ENCODE assay signal across 12 cellular contexts in the genomic region with DNA sequence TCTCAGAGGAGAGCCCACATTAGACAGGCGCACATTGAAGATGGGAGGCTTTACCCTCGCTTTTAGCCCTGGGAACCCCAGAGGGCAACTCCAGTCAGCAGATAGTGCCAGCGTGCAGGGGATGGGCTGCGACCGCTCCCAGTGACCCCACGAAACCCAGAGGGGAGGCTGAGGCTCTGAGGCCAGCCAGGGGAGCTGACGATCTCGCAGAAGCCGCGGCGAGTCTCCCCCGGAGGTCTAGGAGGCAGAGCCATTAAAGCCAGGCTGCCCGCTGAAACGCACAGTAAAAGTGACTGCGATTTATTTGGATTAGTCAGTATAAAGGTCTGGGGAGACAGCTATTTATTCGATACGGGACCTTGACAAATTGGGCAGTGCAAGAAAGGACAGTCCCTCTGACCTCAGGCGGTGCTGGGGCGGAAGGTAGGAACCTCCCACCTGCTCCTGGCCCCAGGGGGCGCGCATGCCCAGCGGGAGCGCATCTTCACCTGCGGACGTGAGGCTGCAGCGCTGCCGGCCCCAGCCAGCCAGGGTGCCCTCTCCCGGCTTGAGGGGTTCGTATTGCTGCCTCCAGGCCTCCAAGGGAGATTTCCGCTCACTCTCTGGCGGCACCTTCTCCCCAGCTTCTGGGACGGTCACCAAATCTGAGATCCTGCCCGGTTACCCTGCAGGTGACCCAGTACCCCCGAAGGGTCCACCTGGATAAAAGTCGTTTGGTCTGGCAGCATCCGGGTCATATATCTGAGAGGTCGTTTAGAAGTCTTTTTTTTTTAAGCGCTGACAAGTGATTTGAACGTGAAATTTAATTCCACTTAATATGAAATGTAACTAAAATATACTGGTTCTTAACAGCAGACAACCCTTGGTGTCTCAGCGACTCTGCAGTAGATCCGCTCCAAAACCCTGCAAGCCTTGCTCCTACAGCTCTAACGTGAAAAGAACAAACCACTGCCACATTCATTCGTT. TPM values are rescaled to one million over a fixed set of nuclear protein-coding genes. Genes with fewer than 3 reads are reported as not detected.
DNase-seq lines count a peak whose midpoint lies in the region; ATAC-seq and TF ChIP-seq lines count a peak whose summit lies in the region.
"Had no signal": no experiment of that assay in that cellular context is flagged by ENCODE, and none has a peak within 500 bp of the region (broad histone marks: within the 10 kb centered on the region; RNA-seq: fewer than 3 reads in every experiment).

No MANE protein-coding gene starts in this region.

- H3K4me3 Mint-ChIP-seq in natural killer cell treated with Interleukin-12 subunit alpha and Interleukin-12 subunit beta and Interleukin-15 and Interleukin-18, amount 100 ng/mL, for 72 hours: no peak overlapping the region
- H3K4me3 Mint-ChIP-seq in natural killer cell: no peak overlapping the region
- H3K4me3 Mint-ChIP-seq in activated T-helper 2 cell treated with anti-CD3 and anti-CD28 coated beads, Interferon-gamma antibody, Interleukin-2, Interleukin-4, amounts not matched to agents 10 μg/mL and 5 μg/mL and 100 μg/mL, durations not matched to agents 14 hours and 24 hours and 36 hours (ENCODE audit: low read depth): no peak overlapping the region
- H3K4me3 Mint-ChIP-seq: CD4-positive, alpha-beta T cell; memory B cell had no signal

- H3K27me3 ChIP-seq in vagina: no peaks in the 10 kb centered on the region

- no peak overlapping the region for H3K27ac Mint-ChIP-seq in natural killer cell treated with Interleukin-12 subunit alpha and Interleukin-12 subunit beta and Interleukin-15 and Interleukin-18, amount 100 ng/mL, for 72 hours
- no peak overlapping the region for H3K27ac Mint-ChIP-seq in natural killer cell
- no peak overlapping the region for H3K27ac Mint-ChIP-seq in activated T-helper 2 cell treated with anti-CD3 and anti-CD28 coated beads, Interferon-gamma antibody, Interleukin-2, Interleukin-4, amounts not matched to agents 10 μg/mL and 5 μg/mL and 100 μg/mL, durations not matched to agents 14 hours and 24 hours and 36 hours
- H3K27ac Mint-ChIP-seq: CD4-positive, alpha-beta T cell; memory B cell had no signal

- H3K4me1 Mint-ChIP-seq in natural killer cell treated with Interleukin-12 subunit alpha and Interleukin-12 subunit beta and Interleukin-15 and Interleukin-18, amount 100 ng/mL, for 72 hours (ENCODE audit: low read depth in 2 of 2): no peaks in the 10 kb centered on the region
- H3K4me1 Mint-ChIP-seq in natural killer cell: no peaks in the 10 kb centered on the region
- H3K4me1 Mint-ChIP-seq in activated T-helper 2 cell treated with anti-CD3 and anti-CD28 coated beads, Interferon-gamma antibody, Interleukin-2, Interleukin-4, amounts not matched to agents 10 μg/mL and 5 μg/mL and 100 μg/mL, durations not matched to agents 14 hours and 24 hours and 36 hours (ENCODE audit: low read depth): peaks cover 5% of the 10 kb centered on the region

- intact Hi-C loops in natural killer cell (cut with micrococcal nuclease): no loop called here
- intact Hi-C loops in vagina (cut with DNase I): no loop called here
- intact Hi-C loops in activated T-helper 2 cell treated with anti-CD3 and anti-CD28 coated beads, Interferon-gamma antibody, Interleukin-2, Interleukin-4, amounts not matched to agents 10 μg/mL and 5 μg/mL and 100 μg/mL, durations not matched to agents 14 hours and 24 hours and 36 hours (cut with micrococcal nuclease): loop anchor here (1.0 to 10.0 kb wide), 2 partner anchors 36 to 610 kb away; a partner anchor contains a TSS

- peak; percentile 36 to 48 for ATAC-seq in natural killer cell treated with Interleukin-12 subunit alpha and Interleukin-12 subunit beta and Interleukin-15 and Interleukin-18, amount 100 ng/mL, for 72 hours
- ATAC-seq in natural killer cell: no peak
- no peak for ATAC-seq in HG02678 (IDR thresholded peaks at IDR 0.05; ENCODE audit: unreplicated experiment)

- no peaks in the 10 kb centered on the region for H3K36me3 Mint-ChIP-seq in natural killer cell treated with Interleukin-12 subunit alpha and Interleukin-12 subunit beta and Interleukin-15 and Interleukin-18, amount 100 ng/mL, for 72 hours
- peaks cover 16% of the 10 kb centered on the region for H3K36me3 Mint-ChIP-seq in natural killer cell
- no peaks in the 10 kb centered on the region for H3K36me3 Mint-ChIP-seq in activated T-helper 2 cell treated with anti-CD3 and anti-CD28 coated beads, Interferon-gamma antibody, Interleukin-2, Interleukin-4, amounts not matched to agents 10 μg/mL and 5 μg/mL and 100 μg/mL, durations not matched to agents 14 hours and 24 hours and 36 hours (ENCODE audit: low read depth)
- H3K36me3 Mint-ChIP-seq: memory B cell had no signal

- no peaks in the 10 kb centered on the region for H3K36me3 ChIP-seq in vagina
- H3K36me3 ChIP-seq: colonic mucosa had no signal

- no peaks in the 10 kb centered on the region for H3K9me3 Mint-ChIP-seq in natural killer cell treated with Interleukin-12 subunit alpha and Interleukin-12 subunit beta and Interleukin-15 and Interleukin-18, amount 100 ng/mL, for 72 hours
- peaks cover 3 to 4% of the 10 kb centered on the region in 2 donors for H3K9me3 Mint-ChIP-seq in natural killer cell
- H3K9me3 Mint-ChIP-seq in activated T-helper 2 cell treated with anti-CD3 and anti-CD28 coated beads, Interferon-gamma antibody, Interleukin-2, Interleukin-4, amounts not matched to agents 10 μg/mL and 5 μg/mL and 100 μg/mL, durations not matched to agents 14 hours and 24 hours and 36 hours: no peaks in the 10 kb centered on the region
- H3K9me3 Mint-ChIP-seq: memory B cell had no signal

- in situ Hi-C loops in astrocyte of the cerebellum (cut with HindIII; ENCODE audit: low sequenced_read_pairs): no loop called here

- no peak for TF ChIP-seq CTCF in natural killer cell (IDR thresholded peaks at IDR 0.05)
- TF ChIP-seq CTCF in astrocyte of the cerebellum (IDR thresholded peaks at IDR 0.05; ENCODE audit: low read depth, low read length, missing control alignments): no peak
- TF ChIP-seq CTCF in vagina (IDR thresholded peaks at IDR 0.05): no peak

- no peaks in the 10 kb centered on the region for H3K9me3 ChIP-seq in vagina
- H3K9me3 ChIP-seq: colonic mucosa had no signal

- TF ChIP-seq POLR2A in vagina (IDR thresholded peaks at IDR 0.05): no peak

- H3K4me3 ChIP-seq in astrocyte of the cerebellum (ENCODE audit: low read depth, low read length) (peak overlapping the region; percentile 22), vagina (peak overlapping the region; percentile 8 to 12)
- H3K4me3 ChIP-seq: colonic mucosa had no signal

- H3K27ac ChIP-seq in vagina: no peak overlapping the region
- H3K27ac ChIP-seq: colonic mucosa had no signal

- peaks cover 31 to 61% of the 10 kb centered on the region in 2 donors for H3K27me3 Mint-ChIP-seq in natural killer cell treated with Interleukin-12 subunit alpha and Interleukin-12 subunit beta and Interleukin-15 and Interleukin-18, amount 100 ng/mL, for 72 hours
- H3K27me3 Mint-ChIP-seq in natural killer cell (ENCODE audit: low read depth in 2 of 2): peaks cover 36 to 62% of the 10 kb centered on the region in 2 donors
- peaks cover 60% of the 10 kb centered on the region for H3K27me3 Mint-ChIP-seq in activated T-helper 2 cell treated with anti-CD3 and anti-CD28 coated beads, Interferon-gamma antibody, Interleukin-2, Interleukin-4, amounts not matched to agents 10 μg/mL and 5 μg/mL and 100 μg/mL, durations not matched to agents 14 hours and 24 hours and 36 hours (ENCODE audit: low read depth)

- no peaks in the 10 kb centered on the region for H3K4me1 ChIP-seq in vagina
- H3K4me1 ChIP-seq: colonic mucosa had no signal

- no peak for DNase-seq in natural killer cell treated with Interleukin-12 subunit alpha and Interleukin-12 subunit beta and Interleukin-15 and Interleukin-18, amount 100 ng/mL, for 72 hours (ENCODE audit: low spot score)
- no peak for DNase-seq in natural killer cell
- no peak for DNase-seq in astrocyte of the cerebellum (ENCODE audit: low read depth)
- DNase-seq in iPS-NIHi7 (ENCODE audit: extremely low spot score): peak; percentile 29
- DNase-seq in vagina (ENCODE audit: extremely low spot score in 2 of 2): no peak
- no peak for DNase-seq in mesenteric fat pad (ENCODE audit: low spot score)
- no peak for DNase-seq in activated T-helper 2 cell treated with anti-CD3 and anti-CD28 coated beads, Interferon-gamma antibody, Interleukin-2, Interleukin-4, amounts not matched to agents 10 μg/mL and 5 μg/mL and 100 μg/mL, durations not matched to agents 14 hours and 24 hours and 36 hours (ENCODE audit: low spot score)
- DNase-seq: CD4-positive, alpha-beta T cell; colonic mucosa; NCI-H526 treated with DMSO at 0.1 percent for 48 hours had no signal

RNA-seq across cellular contexts. Expression of a gene that starts 34.0 kb away (rescaled TPM):
- total RNA-seq in natural killer cell treated with Interleukin-12 subunit alpha and Interleukin-12 subunit beta and Interleukin-15 and Interleukin-18, amount 100 ng/mL, for 72 hours: not detected
- total RNA-seq in natural killer cell (not detected), vagina (12.5 TPM), mesenteric fat pad (5.2 TPM)
- not detected in 2 replicates for total RNA-seq in activated T-helper 2 cell treated with anti-CD3 and anti-CD28 coated beads, Interferon-gamma antibody, Interleukin-2, Interleukin-4, amounts not matched to agents 10 μg/mL and 5 μg/mL and 100 μg/mL, durations not matched to agents 14 hours and 24 hours and 36 hours
- total RNA-seq: CD4-positive, alpha-beta T cell had no signal

Comparison
In these comparisons a context has a peak if more than half of its experiments do, and no peak if none do; other contexts are left out.
1. ATAC-seq: peak in natural killer cell treated with Interleukin-12 subunit alpha and Interleukin-12 subunit beta and Interleukin-15 and Interleukin-18, amount 100 ng/mL, for 72 hours (2 of 2); none in natural killer cell (0 of 3) and HG02678 (single experiment).